Comparison of ENCODE assay signal across 12 cellular contexts in genomic region chr2:132581917-132582316, GRCh38.
DNase-seq lines count a peak whose midpoint lies in the region; ATAC-seq and TF ChIP-seq lines count a peak whose summit lies in the region.
"Had no signal": no experiment of that assay in that cellular context is flagged by ENCODE, and none has a peak within 500 bp of the region (broad histone marks: within the 10 kb centered on the region; RNA-seq: fewer than 3 reads in every experiment).

No MANE protein-coding gene starts in this region.

- H3K4me2 ChIP-seq in trophoblast cell (ENCODE audit: low read length): no peak overlapping the region

- H3K23ac ChIP-seq in trophoblast cell (ENCODE audit: low read length): no peak overlapping the region

- H3K27ac Mint-ChIP-seq in WTC11: peak overlapping the region; percentile 30; the same call in 1 of the 2 replicates
- H3K27ac Mint-ChIP-seq: natural killer cell; T-helper 2 cell treated with Interferon-gamma antibody and Interleukin-4, amounts not matched to agents 5 μg/mL and 100 μg/mL, for 36 hours had no signal

- no peak for TF ChIP-seq POLR2A in thyroid gland (IDR thresholded peaks at IDR 0.05)

- H3K36me3 ChIP-seq in H7 (replicated peaks; ENCODE audit: control insufficient read depth, insufficient read depth, low read length) (no peaks in the 10 kb centered on the region), trophoblast cell (ENCODE audit: control insufficient read depth in 1 of 2, insufficient read depth in 2 of 2, low read length in 2 of 2) (no peaks in the 10 kb centered on the region), HAP-1 (replicated peaks) (no peaks in the 10 kb centered on the region), thyroid gland (no peaks in the 10 kb centered on the region)

- WGBS in trophoblast cell (ENCODE audit: extremely low coverage, insufficient coverage, insufficient read length): no CpG with 5 or more reads among the region's 8 CpGs
- 76 to 87% methylated on average over 8 of the region's 8 CpGs for WGBS in thyroid gland, 2 donors

- in situ Hi-C loops in HAP-1 (cut with MboI; ENCODE audit: low sequenced_read_pairs): no loop called here

- no peaks in the 10 kb centered on the region for H3K4me1 ChIP-seq in trophoblast cell (ENCODE audit: control insufficient read depth in 1 of 2, insufficient read depth in 2 of 2, low read length in 2 of 2)
- H3K4me1 ChIP-seq in HAP-1: no peaks in the 10 kb centered on the region
- H3K4me1 ChIP-seq in thyroid gland: no peaks in the 10 kb centered on the region

- no peak overlapping the region for H3K9ac ChIP-seq in trophoblast cell (ENCODE audit: low read length)

- no peak overlapping the region for H4K12ac ChIP-seq in trophoblast cell (ENCODE audit: low read depth, low read length)

- H4K91ac ChIP-seq in trophoblast cell (ENCODE audit: low read depth, low read length): no peak overlapping the region

- H4K8ac ChIP-seq in trophoblast cell (ENCODE audit: low read depth, low read length): no peak overlapping the region

- H3K18ac ChIP-seq in trophoblast cell (ENCODE audit: low read length): no peak overlapping the region

- H2BK5ac ChIP-seq in trophoblast cell (ENCODE audit: low read depth, low read length, poor library complexity): no peak overlapping the region

- CTCF ChIA-PET in WTC11 (lab: Charles Lee): interaction anchor here (1.0 kb wide), 1 partner anchor 15 kb away, joined by 3 read pairs; no protein-coding TSS in a partner anchor

- H3K36me3 Mint-ChIP-seq in WTC11: no peaks in the 10 kb centered on the region
- H3K36me3 Mint-ChIP-seq: natural killer cell had no signal

- ATAC-seq in WTC11: peak; percentile 48
- ATAC-seq: natural killer cell had no signal

- no peak overlapping the region for H3K14ac ChIP-seq in trophoblast cell (ENCODE audit: low read length)

- POLR2A ChIA-PET in WTC11 (lab: Charles Lee): no interaction called here

- H3K9me3 ChIP-seq in trophoblast cell (ENCODE audit: insufficient read depth, low read depth, low read length) (no peaks in the 10 kb centered on the region), HAP-1 (no peaks in the 10 kb centered on the region), thyroid gland (no peaks in the 10 kb centered on the region)

- no peak overlapping the region for H3K4me3 Mint-ChIP-seq in WTC11
- H3K4me3 Mint-ChIP-seq: natural killer cell; T-helper 2 cell treated with Interferon-gamma antibody and Interleukin-4, amounts not matched to agents 5 μg/mL and 100 μg/mL, for 36 hours had no signal

- no peak overlapping the region for H2BK120ac ChIP-seq in trophoblast cell (ENCODE audit: insufficient read depth, low read length, poor library complexity)

- H3K27ac ChIP-seq in trophoblast cell (ENCODE audit: low read depth, low read length) (no peak overlapping the region), thyroid gland (no peak overlapping the region)
- H3K27ac ChIP-seq: C4-2B had no signal

- no peaks in the 10 kb centered on the region for H3K27me3 ChIP-seq in H7 (ENCODE audit: control insufficient read depth, insufficient read depth, low read length)
- H3K27me3 ChIP-seq in trophoblast cell (ENCODE audit: insufficient read depth, low read length): no peaks in the 10 kb centered on the region
- H3K27me3 ChIP-seq in HAP-1 (ENCODE audit: low read depth): no peaks in the 10 kb centered on the region
- no peaks in the 10 kb centered on the region for H3K27me3 ChIP-seq in thyroid gland

- peaks cover 24% of the 10 kb centered on the region for H3K4me1 Mint-ChIP-seq in WTC11
- H3K4me1 Mint-ChIP-seq: natural killer cell had no signal

- intact Hi-C loops in thyroid gland (cut with DNase I): no loop called here

- H2AK5ac ChIP-seq in trophoblast cell (ENCODE audit: low read length): no peak overlapping the region

- no peak overlapping the region for H3K4ac ChIP-seq in trophoblast cell (ENCODE audit: low read depth, low read length)

- no peaks in the 10 kb centered on the region for H3K79me1 ChIP-seq in trophoblast cell (ENCODE audit: low read length)

- TF ChIP-seq CTCF in WTC11 (IDR thresholded peaks at IDR 0.05): no peak
- no peak for TF ChIP-seq CTCF in thyroid gland (IDR thresholded peaks at IDR 0.05)

- peak; percentile 37 for DNase-seq in H7
- peak; percentile 96 for DNase-seq in NCI-H2107 treated with DMSO at 0.1 percent for 48 hours (lab: John Stamatoyannopoulos, UW; ENCODE audit: unreplicated experiment)
- DNase-seq in WTC11 (ENCODE audit: low spot score): no peak
- peak; percentile 31 to 60 for DNase-seq in trophoblast cell
- no peak for DNase-seq in superior temporal gyrus (ENCODE audit: extremely low spot score)
- DNase-seq in HAP-1 (ENCODE audit: low spot score in 2 of 2): no peak
- DNase-seq in thyroid gland: no peak
- DNase-seq in GM19240 (ENCODE audit: insufficient read length, low spot score): no peak
- DNase-seq: activated naive CD4-positive, alpha-beta T cell treated with anti-CD3 and anti-CD28 coated beads, Interleukin-2, amount 50 U/mL, for 16 hours; natural killer cell had no signal

- H3K4me3 ChIP-seq in H7 (ENCODE audit: insufficient read depth, low read depth, low read length): no peak overlapping the region
- H3K4me3 ChIP-seq in trophoblast cell (ENCODE audit: low read depth, low read length): no peak overlapping the region
- H3K4me3 ChIP-seq in HAP-1: no peak overlapping the region
- no peak overlapping the region for H3K4me3 ChIP-seq in thyroid gland (replicated peaks in 1 of 3)

- H3K27me3 Mint-ChIP-seq in WTC11 (ENCODE audit: low read depth): no peaks in the 10 kb centered on the region

- no peak overlapping the region for H2AFZ ChIP-seq in trophoblast cell (ENCODE audit: insufficient read depth, low read length, poor library complexity)

- H2BK12ac ChIP-seq in trophoblast cell (ENCODE audit: low read length): no peak overlapping the region

- H3K79me2 ChIP-seq in trophoblast cell (ENCODE audit: control insufficient read depth, insufficient read depth, low read length, poor library complexity): no peaks in the 10 kb centered on the region

- no peaks in the 10 kb centered on the region for H3K9me3 Mint-ChIP-seq in WTC11
- H3K9me3 Mint-ChIP-seq: T-helper 2 cell treated with Interferon-gamma antibody and Interleukin-4, amounts not matched to agents 5 μg/mL and 100 μg/mL, for 36 hours had no signal

TF ChIP-seq in WTC11, 78 proteins besides CTCF, POLR2A, EP300 and RAD21 (continues in another document):
- TF ChIP-seq ZBTB43 (CRISPR knock-in tag; IDR thresholded peaks at IDR 0.05): no peak
- TF ChIP-seq AR (CRISPR knock-in tag; IDR thresholded peaks at IDR 0.05): no peak
- no peak for TF ChIP-seq EMX1 (CRISPR knock-in tag; IDR thresholded peaks at IDR 0.05)
- no peak for TF ChIP-seq ATF3 (CRISPR knock-in tag; conservative IDR thresholded peaks at IDR 0.05)
- TF ChIP-seq ZNF416 (CRISPR knock-in tag; IDR thresholded peaks at IDR 0.05): no peak
- no peak for TF ChIP-seq NR2C2 (CRISPR knock-in tag; IDR thresholded peaks at IDR 0.05)

Comparison
In these comparisons a context has a peak if more than half of its experiments do, and no peak if none do; other contexts are left out.
1. DNase-seq: peak in H7 (single experiment), NCI-H2107 treated with DMSO at 0.1 percent for 48 hours (single experiment) and trophoblast cell (2 of 2); none in WTC11 (single experiment), superior temporal gyrus (single experiment), HAP-1 (0 of 2), thyroid gland (0 of 2) and GM19240 (single experiment).